13 cellular contexts compared by ENCODE assay signal in the genomic region with DNA sequence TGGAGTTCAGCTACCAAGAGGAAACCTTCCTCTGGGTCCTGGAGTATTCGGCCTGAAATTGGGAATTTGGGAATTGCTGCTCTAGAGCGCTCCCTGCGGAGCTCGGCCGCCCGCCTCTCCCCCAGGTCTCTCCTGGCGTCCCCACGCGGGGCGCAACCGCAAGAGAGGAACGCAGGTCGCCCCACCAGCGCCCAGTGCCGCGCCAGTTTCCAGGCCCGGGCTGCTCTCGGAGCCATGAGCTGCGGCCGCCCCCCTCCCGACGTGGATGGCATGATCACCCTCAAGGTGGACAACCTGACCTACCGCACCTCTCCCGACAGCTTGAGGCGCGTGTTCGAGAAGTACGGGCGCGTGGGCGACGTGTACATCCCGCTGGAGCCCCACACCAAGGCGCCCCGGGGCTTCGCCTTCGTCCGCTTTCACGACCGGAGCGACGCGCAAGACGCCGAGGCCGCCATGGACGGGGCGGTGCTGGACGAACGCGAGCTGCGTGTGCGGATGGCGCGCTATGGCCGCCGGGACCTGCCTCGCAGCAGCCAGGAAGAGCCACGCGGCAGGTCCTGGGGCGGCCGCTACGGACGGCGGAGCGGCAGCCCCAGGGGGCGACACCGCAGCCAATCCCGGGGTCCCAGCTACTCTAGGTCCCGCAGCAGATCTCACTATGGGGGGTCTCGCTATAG. TPM values are rescaled to one million over a fixed set of nuclear protein-coding genes. Genes with fewer than 3 reads are reported as not detected.
A peak's percentile ranks its signal among the peaks of the same experiment; 100 is the strongest.
DNase-seq lines count a peak whose midpoint lies in the region; ATAC-seq, FAIRE-seq and TF ChIP-seq lines count a peak whose summit lies in the region.
"Not testable (repeated sequence)": the region's sequence is repeated elsewhere in the genome, so short reads cannot be mapped to it uniquely, and the experiment has no call there.
"Had no signal": no experiment of that assay in that cellular context is flagged by ENCODE, and none has a peak within 500 bp of the region (broad histone marks: within the 10 kb centered on the region; RNA-seq: fewer than 3 reads in every experiment).

No MANE protein-coding gene starts in this region.

- 46% methylated on average over 33 of the region's 71 CpGs for WGBS in prostate gland

- DNase-seq in AG10803 (ENCODE audit: low read depth); T-helper 2 cell treated with Interferon-gamma antibody and Interleukin-4, amounts not matched to agents 5 μg/mL and 100 μg/mL, for 36 hours (ENCODE audit: low spot score); activated naive CD4-positive, alpha-beta T cell treated with anti-CD3 and anti-CD28 coated beads, Interleukin-2, amount 50 U/mL, for 72 hours (ENCODE audit: low spot score in 2 of 2); central memory CD8-positive, alpha-beta T cell (ENCODE audit: low spot score in 2 of 2); fibroblast of mammary gland (ENCODE audit: low read depth); prostate gland (ENCODE audit: low spot score): not testable (repeated sequence)
- peak; percentile 75 for DNase-seq in kidney

- H3K4me3 Mint-ChIP-seq in T-helper 2 cell treated with Interferon-gamma antibody and Interleukin-4, amounts not matched to agents 5 μg/mL and 100 μg/mL, for 36 hours, result peak overlapping the region; percentile 47
- not testable (repeated sequence) for H3K4me3 Mint-ChIP-seq in central memory CD8-positive, alpha-beta T cell

- peaks cover 29% of the 10 kb centered on the region for H3K27me3 Mint-ChIP-seq in T-helper 2 cell treated with Interferon-gamma antibody and Interleukin-4, amounts not matched to agents 5 μg/mL and 100 μg/mL, for 36 hours (ENCODE audit: low read depth)
- H3K27me3 Mint-ChIP-seq in central memory CD8-positive, alpha-beta T cell, result peaks cover 68% of the 10 kb centered on the region

- not testable (repeated sequence) for H3K4me1 ChIP-seq in kidney (ENCODE audit: control insufficient read depth in 1 of 2, insufficient read depth in 1 of 2, low read depth in 1 of 2, low read length in 2 of 2); prostate gland (replicated peaks); stomach smooth muscle (ENCODE audit: control insufficient read depth, insufficient read depth, low read length)

- H3K4me3 ChIP-seq in AG10803 (ENCODE audit: low read length) (peak overlapping the region; percentile 33), fibroblast of mammary gland (ENCODE audit: control insufficient read depth, low read depth, low read length) (peak overlapping the region; percentile 23), kidney (ENCODE audit: low read length in 2 of 2) (peak overlapping the region in 1 of 2 donors; percentile 22), prostate gland (peak overlapping the region; percentile 10 to 15), stomach smooth muscle (ENCODE audit: low read length in 2 of 2) (peak overlapping the region; percentile 22 to 25)

- intact Hi-C loops in kidney (cut with DNase I); prostate gland (cut with DNase I): not testable (repeated sequence)

- H3K27me3 ChIP-seq in prostate gland (replicated peaks; ENCODE audit: insufficient read depth), result not testable (repeated sequence)
- H3K27me3 ChIP-seq in stomach smooth muscle (ENCODE audit: control insufficient read depth in 1 of 2, insufficient read depth in 2 of 2, low read length in 2 of 2), result peaks cover 8 to 11% of the 10 kb centered on the region in 2 donors

- H3K36me3 ChIP-seq in kidney (ENCODE audit: control insufficient read depth in 1 of 2, insufficient read depth in 2 of 2, low read length in 2 of 2); prostate gland; stomach smooth muscle (ENCODE audit: control insufficient read depth in 2 of 2, insufficient read depth in 2 of 2, low read length in 2 of 2): not testable (repeated sequence)

- H3K9ac ChIP-seq in kidney (ENCODE audit: low read length in 2 of 2); stomach smooth muscle (ENCODE audit: low read length in 2 of 2): not testable (repeated sequence)

- H3K9me3 Mint-ChIP-seq in T-helper 2 cell treated with Interferon-gamma antibody and Interleukin-4, amounts not matched to agents 5 μg/mL and 100 μg/mL, for 36 hours; activated naive CD4-positive, alpha-beta T cell treated with anti-CD3 and anti-CD28 coated beads, Interleukin-2, amount 50 U/mL, for 72 hours; central memory CD8-positive, alpha-beta T cell: not testable (repeated sequence)

- H3K4me1 Mint-ChIP-seq in T-helper 2 cell treated with Interferon-gamma antibody and Interleukin-4, amounts not matched to agents 5 μg/mL and 100 μg/mL, for 36 hours (ENCODE audit: low read depth); central memory CD8-positive, alpha-beta T cell: not testable (repeated sequence)

- TF ChIP-seq CTCF in AG10803 (conservative IDR thresholded peaks at IDR 0.05; ENCODE audit: low read length); fibroblast of mammary gland (conservative IDR thresholded peaks at IDR 0.05; ENCODE audit: control insufficient read depth, insufficient read depth, low read depth, low read length); kidney (IDR thresholded peaks at IDR 0.05; ENCODE audit: borderline replicate concordance, extremely low read depth, insufficient read depth); prostate gland (IDR thresholded peaks at IDR 0.05): not testable (repeated sequence)

- H3K27ac ChIP-seq in kidney (ENCODE audit: low read depth in 2 of 2, low read length in 2 of 2); prostate gland; stomach smooth muscle (ENCODE audit: low read length): not testable (repeated sequence)

- FAIRE-seq in kidney (lab: Jason Lieb, UNC), result not testable (repeated sequence)

- not testable (repeated sequence) for TF ChIP-seq POLR2A in prostate gland (IDR thresholded peaks at IDR 0.05)

- not testable (repeated sequence) for H3K27ac Mint-ChIP-seq in T-helper 2 cell treated with Interferon-gamma antibody and Interleukin-4, amounts not matched to agents 5 μg/mL and 100 μg/mL, for 36 hours; activated naive CD4-positive, alpha-beta T cell treated with anti-CD3 and anti-CD28 coated beads, Interleukin-2, amount 50 U/mL, for 72 hours; central memory CD8-positive, alpha-beta T cell (ENCODE audit: low read depth)

- not testable (repeated sequence) for H3K9me3 ChIP-seq in kidney (ENCODE audit: control insufficient read depth in 1 of 2, low read length in 2 of 2); prostate gland; stomach smooth muscle (ENCODE audit: control insufficient read depth in 2 of 2, low read length in 2 of 2)

- not testable (repeated sequence) for H3K36me3 Mint-ChIP-seq in T-helper 2 cell treated with Interferon-gamma antibody and Interleukin-4, amounts not matched to agents 5 μg/mL and 100 μg/mL, for 36 hours (ENCODE audit: low read depth); activated naive CD4-positive, alpha-beta T cell treated with anti-CD3 and anti-CD28 coated beads, Interleukin-2, amount 50 U/mL, for 72 hours; central memory CD8-positive, alpha-beta T cell (ENCODE audit: insufficient read depth)

- ATAC-seq in activated naive CD4-positive, alpha-beta T cell treated with anti-CD3 and anti-CD28 coated beads, Interleukin-2, amount 50 U/mL, for 72 hours, result peak; percentile 51 to 73
- peak; percentile 28 for ATAC-seq in central memory CD8-positive, alpha-beta T cell (replicated peaks; ENCODE audit: extremely low read depth, poor library complexity, severe bottlenecking)

RNA-seq across cellular contexts. Expression of a gene that starts 11.7 kb away (rescaled TPM):
- total RNA-seq in activated naive CD4-positive, alpha-beta T cell treated with anti-CD3 and anti-CD28 coated beads, Interleukin-2, amount 50 U/mL, for 72 hours, result not detected
- total RNA-seq in kidney (not detected), prostate gland (not detected)
- not detected for polyA plus RNA-seq in kidney (ENCODE audit: insufficient read depth, low read depth, low replicate concordance)
- total RNA-seq: activated T-helper 2 cell treated with anti-CD3 and anti-CD28 coated beads, Interferon-gamma antibody, Interleukin-2, Interleukin-4, amounts not matched to agents 10 μg/mL and 5 μg/mL and 100 μg/mL, durations not matched to agents 14 hours and 24 hours and 36 hours; CD4-positive, alpha-beta memory T cell; endodermal cell; H4; temporal lobe had no signal
- polyA plus RNA-seq: CD4-positive, alpha-beta memory T cell had no signal

RNA-seq across cellular contexts. Expression of a gene that starts 12.4 kb away (rescaled TPM):
- under 1 TPM in 1 of 2 donors, not detected in 1; 0.09 TPM for total RNA-seq in activated naive CD4-positive, alpha-beta T cell treated with anti-CD3 and anti-CD28 coated beads, Interleukin-2, amount 50 U/mL, for 72 hours
- total RNA-seq in kidney (not detected), prostate gland (not detected)
- polyA plus RNA-seq in kidney (ENCODE audit: insufficient read depth, low read depth, low replicate concordance), result not detected
- total RNA-seq: activated T-helper 2 cell treated with anti-CD3 and anti-CD28 coated beads, Interferon-gamma antibody, Interleukin-2, Interleukin-4, amounts not matched to agents 10 μg/mL and 5 μg/mL and 100 μg/mL, durations not matched to agents 14 hours and 24 hours and 36 hours; CD4-positive, alpha-beta memory T cell; endodermal cell; H4; temporal lobe had no signal
- polyA plus RNA-seq: CD4-positive, alpha-beta memory T cell had no signal

RNA-seq across cellular contexts. Expression of a gene that starts 29.2 kb away (rescaled TPM):
- total RNA-seq in activated naive CD4-positive, alpha-beta T cell treated with anti-CD3 and anti-CD28 coated beads, Interleukin-2, amount 50 U/mL, for 72 hours, result 10 to 100 TPM; 19.5 to 25.4 TPM
- total RNA-seq in kidney (64.2 TPM), prostate gland (10 to 100 TPM; 40.4 to 46.1 TPM)
- 45.6 TPM for polyA plus RNA-seq in kidney (ENCODE audit: insufficient read depth, low read depth, low replicate concordance)

RNA-seq across cellular contexts. Expression of a gene that starts 52.1 kb away (rescaled TPM):
- 10 to 100 TPM in 1 of 2 donors, 1 to 10 TPM in 1; 6.3 to 11.4 TPM for total RNA-seq in activated naive CD4-positive, alpha-beta T cell treated with anti-CD3 and anti-CD28 coated beads, Interleukin-2, amount 50 U/mL, for 72 hours
- total RNA-seq in kidney, result 69.0 TPM
- polyA plus RNA-seq in kidney (ENCODE audit: insufficient read depth, low read depth, low replicate concordance), result 19.3 TPM
- total RNA-seq in prostate gland, result 10 to 100 TPM; 49.6 to 79.8 TPM
